ENCODE assay signal across 12 cellular contexts in genomic region chr1:68178821-68179490, GRCh38. TPM values are rescaled to one million over a fixed set of nuclear protein-coding genes. Genes with fewer than 3 reads are reported as not detected.
DNase-seq lines count a peak whose midpoint lies in the region; ATAC-seq and TF ChIP-seq lines count a peak whose summit lies in the region.
"Had no signal": no experiment of that assay in that cellular context is flagged by ENCODE, and none has a peak within 500 bp of the region (broad histone marks: within the 10 kb centered on the region; RNA-seq: fewer than 3 reads in every experiment).

No MANE protein-coding gene starts in this region.

- no peaks in the 10 kb centered on the region for H3K27me3 Mint-ChIP-seq in CD4-positive, alpha-beta memory T cell
- H3K27me3 Mint-ChIP-seq: activated naive CD4-positive, alpha-beta T cell treated with anti-CD3 and anti-CD28 coated beads, Interleukin-2, amount 10 ng/mL, durations not matched to agents 7 days and 5 days had no signal

- H3K27me3 ChIP-seq in GM23248 (replicated peaks; ENCODE audit: insufficient read depth) = no peaks in the 10 kb centered on the region
- H3K27me3 ChIP-seq in KMS-11 (ENCODE audit: insufficient read depth, low read depth) = no peaks in the 10 kb centered on the region
- no peaks in the 10 kb centered on the region for H3K27me3 ChIP-seq in left ventricle myocardium inferior (ENCODE audit: low read depth)
- H3K27me3 ChIP-seq in CD4-positive, alpha-beta memory T cell (ENCODE audit: insufficient read depth, low read length) = no peaks in the 10 kb centered on the region

- H2AFZ ChIP-seq in GM23248 (no peak overlapping the region), KMS-11 (ENCODE audit: low read depth) (peak overlapping the region; percentile 26; the same call in 1 of the 2 replicates)

- 60 to 73% methylated on average over 4 of the region's 4 CpGs for WGBS in GM23248 (ENCODE audit: low coverage in 1 of 2, low lambda C conversion rate in 2 of 2, missing lambda C conversion rate in 2 of 2), 2 experiments

- TF ChIP-seq CTCF in KMS-11 (conservative IDR thresholded peaks at IDR 0.05; ENCODE audit: low read depth, low read length) (no peak), left ventricle myocardium inferior (IDR thresholded peaks at IDR 0.05; ENCODE audit: borderline replicate concordance) (no peak)

- in situ Hi-C loops in GM23248 (cut with MboI) = no loop called here

- H3K4me1 ChIP-seq in GM23248 (ENCODE audit: insufficient read depth) (peaks cover 38% of the 10 kb centered on the region), KMS-11 (ENCODE audit: low read depth, poor library complexity, severe bottlenecking) (peaks cover 35% of the 10 kb centered on the region), left ventricle myocardium inferior (peaks cover 57% of the 10 kb centered on the region)
- no peaks in the 10 kb centered on the region for H3K4me1 ChIP-seq in CD4-positive, alpha-beta memory T cell (ENCODE audit: insufficient read depth, low read length)

- peak; percentile 59 for ATAC-seq in GM18505 (IDR thresholded peaks at IDR 0.05; ENCODE audit: unreplicated experiment)

- no peak overlapping the region for H3K4me3 Mint-ChIP-seq in CD4-positive, alpha-beta memory T cell
- H3K4me3 Mint-ChIP-seq: activated naive CD4-positive, alpha-beta T cell treated with anti-CD3 and anti-CD28 coated beads, Interleukin-2, amount 10 ng/mL, durations not matched to agents 7 days and 5 days; neural crest cell; T-helper 1 cell treated with Interleukin-12 subunit alpha and Interleukin-12 subunit beta and Interleukin-4 antibody, amounts not matched to agents 30 μg/mL and 1 μg/mL, for 36 hours had no signal

- CTCF ChIA-PET in CD4-positive, alpha-beta memory T cell (lab: Charles Lee; ENCODE audit: partially characterized antibody) = no interaction called here

- H3K79me2 ChIP-seq in GM23248 (ENCODE audit: insufficient read depth) = no peaks in the 10 kb centered on the region
- H3K79me2 ChIP-seq in KMS-11 (ENCODE audit: insufficient read depth, low read depth) = no peaks in the 10 kb centered on the region

- no peaks in the 10 kb centered on the region for H4K20me1 ChIP-seq in GM23248 (ENCODE audit: insufficient read depth)
- no peaks in the 10 kb centered on the region for H4K20me1 ChIP-seq in KMS-11 (ENCODE audit: insufficient read depth)

- H3F3A ChIP-seq in GM23248 (ENCODE audit: insufficient read depth) = peaks cover 57% of the 10 kb centered on the region

- H3K4me1 Mint-ChIP-seq in CD4-positive, alpha-beta memory T cell = no peaks in the 10 kb centered on the region
- H3K4me1 Mint-ChIP-seq: activated naive CD4-positive, alpha-beta T cell treated with anti-CD3 and anti-CD28 coated beads, Interleukin-2, amount 10 ng/mL, durations not matched to agents 7 days and 5 days had no signal

- H3K27ac ChIP-seq in GM23248 = no peak overlapping the region
- peak overlapping the region; percentile 36; the same call in 1 of the 2 replicates for H3K27ac ChIP-seq in KMS-11
- H3K27ac ChIP-seq in left ventricle myocardium inferior (replicated peaks) = no peak overlapping the region
- H3K27ac ChIP-seq in CD4-positive, alpha-beta memory T cell (ENCODE audit: low read depth, low read length) = no peak overlapping the region

- peaks cover 0 to 4% (median under 1%) of the 10 kb centered on the region in 8 donors for H3K9me3 Mint-ChIP-seq in CD4-positive, alpha-beta memory T cell
- H3K9me3 Mint-ChIP-seq: activated naive CD4-positive, alpha-beta T cell treated with anti-CD3 and anti-CD28 coated beads, Interleukin-2, amount 10 ng/mL, durations not matched to agents 7 days and 5 days; T-helper 1 cell treated with Interleukin-12 subunit alpha and Interleukin-12 subunit beta and Interleukin-4 antibody, amounts not matched to agents 30 μg/mL and 1 μg/mL, for 36 hours had no signal

- no peak overlapping the region for H3K9ac ChIP-seq in GM23248
- H3K9ac ChIP-seq in KMS-11 = no peak overlapping the region

- H3K4me3 ChIP-seq in GM23248 = no peak overlapping the region
- H3K4me3 ChIP-seq in KMS-11 (IDR thresholded peaks at IDR 0.05; ENCODE audit: insufficient read depth, low read depth, low read length) = no peak overlapping the region
- H3K4me3 ChIP-seq in left ventricle myocardium inferior = no peak overlapping the region
- H3K4me3 ChIP-seq in CD4-positive, alpha-beta memory T cell (ENCODE audit: low read length in 2 of 2) = no peak overlapping the region

- H3K36me3 Mint-ChIP-seq in CD4-positive, alpha-beta memory T cell = no peaks in the 10 kb centered on the region
- H3K36me3 Mint-ChIP-seq: activated naive CD4-positive, alpha-beta T cell treated with anti-CD3 and anti-CD28 coated beads, Interleukin-2, amount 10 ng/mL, durations not matched to agents 7 days and 5 days had no signal

- H3K27ac Mint-ChIP-seq in CD4-positive, alpha-beta memory T cell = no peak overlapping the region
- H3K27ac Mint-ChIP-seq: activated naive CD4-positive, alpha-beta T cell treated with anti-CD3 and anti-CD28 coated beads, Interleukin-2, amount 10 ng/mL, durations not matched to agents 7 days and 5 days; T-helper 1 cell treated with Interleukin-12 subunit alpha and Interleukin-12 subunit beta and Interleukin-4 antibody, amounts not matched to agents 30 μg/mL and 1 μg/mL, for 36 hours had no signal

- H3K9me3 ChIP-seq in GM23248 (ENCODE audit: low read depth) (no peaks in the 10 kb centered on the region), left ventricle myocardium inferior (replicated peaks) (no peaks in the 10 kb centered on the region)
- no peaks in the 10 kb centered on the region for H3K9me3 ChIP-seq in CD4-positive, alpha-beta memory T cell (ENCODE audit: control insufficient read depth in 1 of 2, low read length in 2 of 2)

- no peaks in the 10 kb centered on the region for H3K36me3 ChIP-seq in GM23248 (ENCODE audit: low read depth)
- H3K36me3 ChIP-seq in KMS-11 (ENCODE audit: insufficient read depth) = no peaks in the 10 kb centered on the region
- H3K36me3 ChIP-seq in left ventricle myocardium inferior = peaks cover 4% of the 10 kb centered on the region
- no peaks in the 10 kb centered on the region for H3K36me3 ChIP-seq in CD4-positive, alpha-beta memory T cell (ENCODE audit: insufficient read depth, low read length)

- no peak for TF ChIP-seq POLR2A in GM18505 (IDR thresholded peaks at IDR 0.05; ENCODE audit: borderline replicate concordance, extremely low read depth, insufficient read depth, insufficient read length)

- intact Hi-C loops in left ventricle myocardium inferior (cut with micrococcal nuclease) = no loop called here
- intact Hi-C loops in CD4-positive, alpha-beta memory T cell (cut with micrococcal nuclease) = no loop called here

- POLR2A ChIA-PET in CD4-positive, alpha-beta memory T cell (lab: Charles Lee; ENCODE audit: partially characterized antibody) = no interaction called here

- DNase-seq in GM23248 (peak; percentile 47), kidney glomerular epithelial cell (lab: John Stamatoyannopoulos, UW) (peak; percentile 9), hepatic stellate cell (ENCODE audit: low spot score) (no peak), left ventricle myocardium inferior (no peak), NCI-H1092 (lab: John Stamatoyannopoulos, UW) (no peak)
- no peak for DNase-seq in CD4-positive, alpha-beta memory T cell
- DNase-seq: activated naive CD4-positive, alpha-beta T cell treated with anti-CD3 and anti-CD28 coated beads, Interleukin-2, amount 10 ng/mL, durations not matched to agents 7 days and 5 days; NCI-H146 had no signal

- H3K9me2 ChIP-seq in GM23248 (ENCODE audit: insufficient read depth) = no peaks in the 10 kb centered on the region

- peak overlapping the region; percentile 41 for H3K4me2 ChIP-seq in GM23248 (ENCODE audit: unreplicated experiment)
- H3K4me2 ChIP-seq in KMS-11 = peak overlapping the region; percentile 37

RNA-seq across cellular contexts. Expression of gene WLS, which starts 53.4 kb away (rescaled TPM):
- total RNA-seq in GM23248 (2014; rRNA removed; shearing (Covaris generic)) = 26.7 and 40.8 TPM in 2 replicates
- polyA plus RNA-seq in GM23248 (2016; fragmentation: Nextera tagmentation; extraction: Ambion mirVana) = 33.0 and 36.4 TPM in 2 replicates
- total RNA-seq in left ventricle myocardium inferior = 113 TPM
- total RNA-seq in CD4-positive, alpha-beta memory T cell = not detected
- not detected for polyA plus RNA-seq in CD4-positive, alpha-beta memory T cell

Comparison
In these comparisons a context has a peak if more than half of its experiments do, and no peak if none do; other contexts are left out.
1. DNase-seq: peak in GM23248 (single experiment) and kidney glomerular epithelial cell (single experiment); none in hepatic stellate cell (single experiment), left ventricle myocardium inferior (single experiment), NCI-H1092 (single experiment) and CD4-positive, alpha-beta memory T cell (0 of 5).
2. RNA of gene WLS, which starts 53.4 kb away (total RNA-seq): 113 TPM in left ventricle myocardium inferior (single experiment) and 26.7 to 40.8 TPM in GM23248; not detected in CD4-positive, alpha-beta memory T cell; every median in the first group is over 10 times any median in the second.